8 cellular contexts compared by ENCODE assay signal in the genomic region with DNA sequence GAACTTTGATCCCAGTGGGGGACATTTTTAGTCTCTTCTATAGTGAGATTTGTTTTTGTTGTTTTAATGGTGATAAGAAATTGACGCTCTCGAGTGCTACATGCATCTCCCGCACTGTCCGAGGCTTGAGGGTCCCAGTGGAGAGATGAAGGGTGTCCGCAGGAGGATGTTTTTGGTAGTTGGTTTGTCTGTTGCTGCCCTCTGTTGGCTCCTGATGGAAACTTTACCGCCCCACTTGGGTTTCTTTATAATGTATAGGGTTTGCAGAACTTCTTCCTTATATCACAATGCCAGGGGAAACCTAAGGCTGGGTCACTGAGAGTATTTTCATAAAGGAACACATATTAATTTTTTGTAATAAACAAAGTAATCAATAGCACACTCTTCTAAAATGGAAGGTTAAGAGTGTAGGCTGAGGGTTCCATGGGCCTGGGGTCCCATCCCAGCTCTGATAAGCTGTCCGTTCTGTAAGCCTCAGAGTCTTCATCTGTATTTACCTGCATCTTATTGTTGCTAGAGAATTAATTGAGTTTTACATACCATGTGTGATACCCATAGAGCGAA.
DNase-seq lines count a peak whose midpoint lies in the region; ATAC-seq, FAIRE-seq and TF ChIP-seq lines count a peak whose summit lies in the region.

No MANE protein-coding gene starts in this region.

- no peak overlapping the region for H2AFZ ChIP-seq in SU-DHL-6 (ENCODE audit: low read depth, low read length, severe bottlenecking)
- no peak overlapping the region for H2AFZ ChIP-seq in keratinocyte (ENCODE audit: control insufficient read depth, low read length)

- no peak for ATAC-seq in HG03432 (IDR thresholded peaks at IDR 0.05; ENCODE audit: unreplicated experiment)
- no peak for ATAC-seq in GM18873 (IDR thresholded peaks at IDR 0.05; ENCODE audit: low FRiP score, unreplicated experiment)

- peak; percentile 55 for DNase-seq in D341Med (ENCODE audit: low spot score)
- peak; percentile 54 to 69 for DNase-seq in HAP-1 (ENCODE audit: low spot score in 2 of 2)
- no peak for DNase-seq in keratinocyte (ENCODE audit: low read depth, low spot score)
- DNase-seq in sigmoid colon = no peak
- no peak for DNase-seq in tibial nerve (ENCODE audit: low spot score in 2 of 2)

- H3K79me2 ChIP-seq in SU-DHL-6 (ENCODE audit: insufficient read depth, low read length) (no peaks in the 10 kb centered on the region), keratinocyte (ENCODE audit: control insufficient read depth, insufficient read depth, low read length) (no peaks in the 10 kb centered on the region)

- no peaks in the 10 kb centered on the region for H3F3A ChIP-seq in SU-DHL-6 (ENCODE audit: insufficient read depth)

- dilution Hi-C loops in keratinocyte (cut with MboI; ENCODE audit: extremely low pct_ligation_motif_present, low sequenced_read_pairs) = no loop called here

- H3K9me2 ChIP-seq in SU-DHL-6 (replicated peaks; ENCODE audit: insufficient read depth, low read length) = no peaks in the 10 kb centered on the region

- TF ChIP-seq CTCF in SU-DHL-6 (IDR thresholded peaks at IDR 0.05; ENCODE audit: insufficient read depth, low read length, poor library complexity, severe bottlenecking) = peak; percentile 56
- peak; percentile 53 to 74 (median 69) for TF ChIP-seq CTCF in keratinocyte (optimal IDR thresholded peaks at IDR 0.05 in 1 of 3, IDR thresholded peaks at IDR 0.05 in 1 of 3, conservative IDR thresholded peaks at IDR 0.05 in 1 of 3; ENCODE audit: extremely low read depth in 1 of 3, insufficient read depth in 2 of 3, low read length in 3 of 3)
- no peak for TF ChIP-seq CTCF in sigmoid colon (IDR thresholded peaks at IDR 0.05)
- peak in 1 of 5 experiments; percentile 41 for TF ChIP-seq CTCF in tibial nerve (IDR thresholded peaks at IDR 0.05)

- H3K4me2 ChIP-seq in SU-DHL-6 (ENCODE audit: low read depth, low read length, poor library complexity, severe bottlenecking) = no peak overlapping the region
- H3K4me2 ChIP-seq in keratinocyte (ENCODE audit: control insufficient read depth, extremely low read depth, insufficient read depth, low read depth, low read length) = no peak overlapping the region

- H4K20me1 ChIP-seq in SU-DHL-6 (ENCODE audit: low read depth, low read length) (no peaks in the 10 kb centered on the region), keratinocyte (ENCODE audit: control insufficient read depth, extremely low read depth, insufficient read depth, low read length) (no peaks in the 10 kb centered on the region)

- no peaks in the 10 kb centered on the region for H3K36me3 ChIP-seq in HAP-1 (replicated peaks)
- no peaks in the 10 kb centered on the region for H3K36me3 ChIP-seq in SU-DHL-6 (ENCODE audit: low read length)
- no peaks in the 10 kb centered on the region for H3K36me3 ChIP-seq in keratinocyte (ENCODE audit: control insufficient read depth in 2 of 2, extremely low read depth in 1 of 2, insufficient read depth in 2 of 2, low read length in 2 of 2)
- no peaks in the 10 kb centered on the region for H3K36me3 ChIP-seq in sigmoid colon
- H3K36me3 ChIP-seq in tibial nerve = no peaks in the 10 kb centered on the region

- H3K9ac ChIP-seq in SU-DHL-6 (ENCODE audit: low read length) (no peak overlapping the region), keratinocyte (ENCODE audit: control insufficient read depth, extremely low read depth, insufficient read depth, low read length) (no peak overlapping the region)

- no peaks in the 10 kb centered on the region for H3K9me1 ChIP-seq in keratinocyte (ENCODE audit: control insufficient read depth, extremely low read depth, insufficient read depth, low read length)

- H3K4me1 ChIP-seq in HAP-1 (no peaks in the 10 kb centered on the region), keratinocyte (ENCODE audit: control insufficient read depth, extremely low read depth, insufficient read depth, low read length) (peaks cover 11% of the 10 kb centered on the region), sigmoid colon (no peaks in the 10 kb centered on the region), tibial nerve (no peaks in the 10 kb centered on the region)

- in situ Hi-C loops in HAP-1 (cut with MboI; ENCODE audit: low sequenced_read_pairs) = loop anchor here (5.0 kb wide), 1 partner anchor 356 kb away; no protein-coding TSS in a partner anchor

- TF ChIP-seq EP300 in sigmoid colon (IDR thresholded peaks at IDR 0.05) = no peak
- no peak for TF ChIP-seq EP300 in tibial nerve (IDR thresholded peaks at IDR 0.05)

- TF ChIP-seq POLR2A in sigmoid colon (IDR thresholded peaks at IDR 0.05) (no peak), tibial nerve (IDR thresholded peaks at IDR 0.05) (no peak)

- intact Hi-C loops in sigmoid colon (cut with DNase I) = no loop called here

- H3K27ac ChIP-seq in SU-DHL-6 (ENCODE audit: low read depth, low read length) (no peak overlapping the region), keratinocyte (ENCODE audit: control insufficient read depth, insufficient read depth, low read length) (no peak overlapping the region), sigmoid colon (no peak overlapping the region), tibial nerve (no peak overlapping the region)

- 34 to 48% methylated on average over 8 of the region's 8 CpGs for WGBS in sigmoid colon, 2 donors
- WGBS in tibial nerve, 2 donors = 23 to 30% methylated on average over 8 of the region's 8 CpGs

- no peak for FAIRE-seq in keratinocyte (lab: Jason Lieb, UNC)

- no peak overlapping the region for H3K4me3 ChIP-seq in HAP-1
- H3K4me3 ChIP-seq in SU-DHL-6 (ENCODE audit: insufficient read depth, low read length, poor library complexity, severe bottlenecking) = no peak overlapping the region
- no peak overlapping the region for H3K4me3 ChIP-seq in keratinocyte (ENCODE audit: control insufficient read depth in 2 of 3, extremely low read depth in 1 of 3, insufficient read depth in 2 of 3, low read depth in 1 of 3, low read length in 3 of 3)
- no peak overlapping the region for H3K4me3 ChIP-seq in sigmoid colon
- H3K4me3 ChIP-seq in tibial nerve = no peak overlapping the region

- H3K27me3 ChIP-seq in HAP-1 (ENCODE audit: low read depth) (peaks cover 2% of the 10 kb centered on the region; the same call in 1 of the 2 replicates), SU-DHL-6 (ENCODE audit: low read length) (no peaks in the 10 kb centered on the region), keratinocyte (ENCODE audit: control insufficient read depth, extremely low read depth, insufficient read depth, low read length) (no peaks in the 10 kb centered on the region), sigmoid colon (peaks cover 0 to 7% (median 0%) of the 10 kb centered on the region in 3 donors), tibial nerve (no peaks in the 10 kb centered on the region)

- H3K9me3 ChIP-seq in HAP-1 (no peaks in the 10 kb centered on the region), SU-DHL-6 (ENCODE audit: insufficient read depth, low read length) (no peaks in the 10 kb centered on the region), keratinocyte (ENCODE audit: control insufficient read depth, low read depth, low read length) (no peaks in the 10 kb centered on the region), sigmoid colon (no peaks in the 10 kb centered on the region), tibial nerve (no peaks in the 10 kb centered on the region)

Comparison
In these comparisons a context has a peak if more than half of its experiments do, and no peak if none do; other contexts are left out.
1. DNase-seq: peak in D341Med (single experiment) and HAP-1 (2 of 2); none in keratinocyte (single experiment), sigmoid colon (single experiment) and tibial nerve (0 of 2).
2. CTCF ChIP-seq: peak in SU-DHL-6 (single experiment) and keratinocyte (3 of 3); none in sigmoid colon (0 of 4).